ENCODE assay signal across 8 cellular contexts in the genomic region with DNA sequence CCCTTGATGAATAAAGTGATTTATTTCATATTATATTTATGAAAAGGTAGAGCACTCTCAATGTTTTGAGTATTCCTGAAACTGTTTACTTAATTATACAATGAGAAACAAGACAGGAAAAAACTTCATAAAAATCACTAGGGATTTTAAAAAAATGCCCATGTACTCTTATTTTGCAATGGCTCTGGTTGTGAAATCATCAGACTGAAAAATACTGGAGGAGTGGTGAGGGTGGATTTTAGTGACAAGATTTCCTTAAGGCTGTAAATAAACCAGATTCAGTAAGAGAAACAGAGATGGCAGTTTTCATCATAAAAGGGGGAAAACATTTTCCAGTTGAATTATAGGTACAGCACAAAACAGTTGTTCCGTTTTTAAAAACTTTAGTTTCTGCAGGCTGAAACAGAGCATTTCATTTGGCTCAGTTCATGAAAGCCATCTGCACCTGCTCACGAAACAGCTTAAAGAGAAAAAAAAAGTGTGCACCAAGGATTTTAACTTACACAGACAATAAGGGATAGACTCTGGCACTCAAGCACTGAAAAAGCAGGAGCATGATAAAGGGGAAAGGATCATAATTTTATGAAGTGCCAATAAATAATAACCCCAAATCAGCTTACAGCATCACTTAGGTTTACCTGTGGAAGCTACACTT.
DNase-seq lines count a peak whose midpoint lies in the region; ATAC-seq and TF ChIP-seq lines count a peak whose summit lies in the region.

No MANE protein-coding gene starts in this region.

- DNase-seq in Right ventricle myocardium superior: no peak
- DNase-seq in left cardiac atrium: no peak
- no peak for DNase-seq in ascending aorta (ENCODE audit: low spot score in 2 of 2)
- DNase-seq in mesendoderm: no peak
- DNase-seq in occipital lobe (lab: John Stamatoyannopoulos, UW): no peak
- no peak for DNase-seq in NK-92 (lab: John Stamatoyannopoulos, UW; ENCODE audit: unreplicated experiment)
- no peak for DNase-seq in GM19238 (ENCODE audit: insufficient read length, low spot score)

- H3K79me2 ChIP-seq in mesendoderm (ENCODE audit: control insufficient read depth, insufficient read depth, low read length): no peaks in the 10 kb centered on the region

- H3K27ac ChIP-seq in ascending aorta (peak overlapping the region; percentile 87 to 90), mesendoderm (ENCODE audit: low read depth, low read length) (no peak overlapping the region), urinary bladder (ENCODE audit: low read depth) (peak overlapping the region; percentile 38)

- H2BK120ac ChIP-seq in mesendoderm (ENCODE audit: low read depth, low read length): no peak overlapping the region

- H2AK5ac ChIP-seq in mesendoderm (ENCODE audit: low read length): no peak overlapping the region

- peak overlapping the region; percentile 74 for H2BK15ac ChIP-seq in mesendoderm (replicated peaks; ENCODE audit: low read depth)

- H3K4me1 ChIP-seq in ascending aorta (peaks cover 0 to 22% of the 10 kb centered on the region in 2 donors), mesendoderm (ENCODE audit: control insufficient read depth, low read depth, low read length) (peaks cover 2% of the 10 kb centered on the region), urinary bladder (ENCODE audit: insufficient read depth) (peaks cover 2% of the 10 kb centered on the region)

- H4K8ac ChIP-seq in mesendoderm (ENCODE audit: low read depth, low read length): no peak overlapping the region

- H3K56ac ChIP-seq in mesendoderm (ENCODE audit: low read length): no peak overlapping the region

- no peak for TF ChIP-seq CTCF in ascending aorta (IDR thresholded peaks at IDR 0.05)

- no peak overlapping the region for H3K4ac ChIP-seq in mesendoderm (ENCODE audit: low read depth, low read length)

- H3K18ac ChIP-seq in mesendoderm (ENCODE audit: low read length): no peak overlapping the region

- peak overlapping the region; percentile 78 for H4K5ac ChIP-seq in mesendoderm (ENCODE audit: low read length)

- H3K9ac ChIP-seq in mesendoderm (ENCODE audit: low read length): no peak overlapping the region

- no peak overlapping the region for H3K23ac ChIP-seq in mesendoderm (ENCODE audit: low read length)

- H3K9me3 ChIP-seq in ascending aorta: peaks cover 0 to 5% of the 10 kb centered on the region in 2 donors

- H3K4me3 ChIP-seq in ascending aorta (peak overlapping the region; percentile 59 to 61), mesendoderm (ENCODE audit: low read length) (no peak overlapping the region), urinary bladder (ENCODE audit: low read depth, low read length) (no peak overlapping the region)

- H3K4me2 ChIP-seq in mesendoderm (ENCODE audit: low read length): no peak overlapping the region

- H2BK5ac ChIP-seq in mesendoderm (ENCODE audit: low read length): no peak overlapping the region

- ATAC-seq in Right ventricle myocardium superior (ENCODE audit: poor library complexity) (peak; percentile 35), left cardiac atrium (no peak)

- H3K36me3 ChIP-seq in ascending aorta (no peaks in the 10 kb centered on the region), mesendoderm (ENCODE audit: control insufficient read depth, insufficient read depth, low read length) (no peaks in the 10 kb centered on the region), urinary bladder (ENCODE audit: insufficient read depth) (no peaks in the 10 kb centered on the region)

- H3K27me3 ChIP-seq in ascending aorta: no peaks in the 10 kb centered on the region
- H3K27me3 ChIP-seq in mesendoderm (ENCODE audit: insufficient read depth, low read length, poor library complexity): no peaks in the 10 kb centered on the region

- no CpG with 5 or more reads among the region's 2 CpGs for WGBS in mesendoderm (ENCODE audit: extremely low coverage, insufficient coverage, low lambda C conversion rate)
- WGBS in urinary bladder: 23% methylated on average over 2 of the region's 2 CpGs

- no peaks in the 10 kb centered on the region for H3K79me1 ChIP-seq in mesendoderm (ENCODE audit: low read length)

- intact Hi-C loops in Right ventricle myocardium superior (cut with DNase I): no loop called here
- intact Hi-C loops in left cardiac atrium (cut with DNase I): loop anchor here in 1 of 2 donors (2.0 kb wide), 1 partner anchor 96 kb away; no protein-coding TSS in a partner anchor
- intact Hi-C loops in ascending aorta (cut with DNase I): loop anchor here (2.0 to 10.0 kb wide), 3 partner anchors 64 to 318 kb away; a partner anchor contains a TSS

Comparison
In these comparisons a context has a peak if more than half of its experiments do, and no peak if none do; other contexts are left out.
1. H3K4me3 ChIP-seq: peak in ascending aorta (2 of 2); none in mesendoderm (single experiment) and urinary bladder (single experiment).